ENCODE assay signal across 8 cellular contexts in the genomic region with DNA sequence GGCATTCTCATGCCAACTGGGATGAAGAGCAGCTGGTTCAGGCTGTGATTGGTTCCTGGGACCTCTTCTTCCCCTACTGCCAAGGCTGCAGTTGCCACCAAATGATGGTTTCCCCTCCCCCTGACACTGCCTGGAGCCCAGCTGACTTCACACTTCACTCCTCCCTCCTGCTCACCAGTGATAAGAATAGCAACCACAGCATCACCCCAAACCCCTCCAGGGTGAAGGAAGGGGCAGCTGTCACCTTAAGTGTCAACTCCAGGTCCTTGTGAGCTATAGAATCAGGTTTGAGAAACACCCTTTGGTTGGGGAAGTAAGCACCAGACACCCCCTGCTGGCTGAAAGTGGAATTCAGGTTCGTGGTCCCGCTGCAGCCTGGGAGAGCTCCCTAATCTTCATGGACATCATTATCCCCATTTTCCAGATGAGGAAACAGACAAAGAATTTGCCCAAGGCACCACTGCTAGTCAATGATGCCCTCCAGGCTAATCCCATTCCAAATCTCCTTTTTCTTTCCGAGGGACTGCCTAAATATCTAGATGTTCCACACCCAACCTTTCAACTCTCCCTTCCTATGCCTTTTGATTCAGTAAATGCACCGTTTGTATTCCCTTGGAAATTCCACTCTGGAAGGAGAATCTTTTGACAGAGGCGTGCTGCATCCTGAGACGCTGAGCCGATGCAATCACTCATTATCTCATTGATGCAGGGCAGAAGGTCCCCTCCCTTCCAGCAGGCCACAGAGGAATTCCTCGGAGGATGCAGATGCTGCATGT. TPM values are rescaled to one million over a fixed set of nuclear protein-coding genes. Genes with fewer than 3 reads are reported as not detected.
DNase-seq lines count a peak whose midpoint lies in the region; ATAC-seq and TF ChIP-seq lines count a peak whose summit lies in the region.

No MANE protein-coding gene starts in this region.

- H3K79me1 ChIP-seq in neuronal stem cell (ENCODE audit: low read depth, low read length) = no peaks in the 10 kb centered on the region

- no peak overlapping the region for H3K9ac ChIP-seq in neuronal stem cell (ENCODE audit: low read depth, low read length, poor library complexity)

- H3K4ac ChIP-seq in neuronal stem cell (ENCODE audit: low read length) = no peak overlapping the region

- no peak overlapping the region for H4K8ac ChIP-seq in neuronal stem cell (ENCODE audit: low read depth, low read length)

- no peak overlapping the region for H3K23ac ChIP-seq in neuronal stem cell (ENCODE audit: low read depth, low read length, poor library complexity)

- H4K91ac ChIP-seq in neuronal stem cell (ENCODE audit: low read depth, low read length, poor library complexity) = no peak overlapping the region

- no CpG with 5 or more reads among the region's 8 CpGs for WGBS in neuronal stem cell (ENCODE audit: extremely low coverage in 2 of 2, insufficient read length in 2 of 2, insufficient replicate concordance in 1 of 2), 2 donors

- DNase-seq in SKM-1 (lab: John Stamatoyannopoulos, UW; ENCODE audit: unreplicated experiment) = peak; percentile 28
- no peak for DNase-seq in SKM-1 treated with dmso at 0.1 percent for 144 hours (lab: John Stamatoyannopoulos, UW; ENCODE audit: unreplicated experiment)
- DNase-seq in NCI-H345 treated with DMSO at 0.1 percent for 48 hours (lab: John Stamatoyannopoulos, UW; ENCODE audit: unreplicated experiment) = peak; percentile 73
- peak; percentile 29 for DNase-seq in activated T-cell treated with anti-CD3 and anti-CD28 coated beads for 1 hour (ENCODE audit: low read depth)
- DNase-seq in fibroblast of peridontal ligament (ENCODE audit: extremely low read depth) = peak; percentile 16
- peak; percentile 62 for DNase-seq in neuronal stem cell (ENCODE audit: low spot score)
- no peak for DNase-seq in type B pancreatic cell (ENCODE audit: extremely low spot score, unreplicated experiment)

- peak; percentile 82 for TF ChIP-seq CTCF in type B pancreatic cell (conservative IDR thresholded peaks at IDR 0.05)

- H3K4me2 ChIP-seq in neuronal stem cell (ENCODE audit: insufficient read depth, low read length, poor library complexity, severe bottlenecking) = no peak overlapping the region

- H3K14ac ChIP-seq in neuronal stem cell (ENCODE audit: low read length) = no peak overlapping the region

- no peak for ATAC-seq in HG03196 (IDR thresholded peaks at IDR 0.05; ENCODE audit: unreplicated experiment)

- H3K27ac Mint-ChIP-seq in type B pancreatic cell = peak overlapping the region; percentile 34

- no peaks in the 10 kb centered on the region for H3K9me3 Mint-ChIP-seq in type B pancreatic cell

- no peak overlapping the region for H3K4me3 Mint-ChIP-seq in type B pancreatic cell

- peak overlapping the region in 1 of 2 donors; percentile 42 for H3K4me3 ChIP-seq in neuronal stem cell (ENCODE audit: low read length in 2 of 2)

- H3K36me3 Mint-ChIP-seq in type B pancreatic cell = no peaks in the 10 kb centered on the region

- H3K4me1 ChIP-seq in neuronal stem cell (ENCODE audit: control insufficient read depth in 2 of 2, insufficient read depth in 1 of 2, low read depth in 1 of 2, low read length in 2 of 2) = peaks cover 0 to 3% of the 10 kb centered on the region in 2 donors

- no peak overlapping the region for H2AK5ac ChIP-seq in neuronal stem cell (ENCODE audit: low read depth, low read length)

- H3K18ac ChIP-seq in neuronal stem cell (ENCODE audit: low read length) = no peak overlapping the region

- H3K27me3 Mint-ChIP-seq in type B pancreatic cell = peaks cover 26% of the 10 kb centered on the region

- H2BK15ac ChIP-seq in neuronal stem cell (ENCODE audit: low read length) = no peak overlapping the region

- H2BK5ac ChIP-seq in neuronal stem cell (ENCODE audit: low read length) = no peak overlapping the region

- H3K36me3 ChIP-seq in neuronal stem cell (replicated peaks in 1 of 2; ENCODE audit: control insufficient read depth in 2 of 2, insufficient read depth in 2 of 2, low read length in 2 of 2) = no peaks in the 10 kb centered on the region

- peaks cover 0 to 4% (median 0%) of the 10 kb centered on the region in 3 experiments for H3K27me3 ChIP-seq in neuronal stem cell (ENCODE audit: control insufficient read depth in 3 of 3, insufficient read depth in 3 of 3, low read depth in 1 of 3, low read length in 3 of 3)

- peaks cover 21% of the 10 kb centered on the region for H3K4me1 Mint-ChIP-seq in type B pancreatic cell (ENCODE audit: unreplicated experiment)

- no peaks in the 10 kb centered on the region for H3K9me3 ChIP-seq in neuronal stem cell (replicated peaks in 1 of 2; ENCODE audit: control insufficient read depth in 2 of 2, insufficient read depth in 1 of 2, low read depth in 1 of 2, low read length in 2 of 2)

- H3K27ac ChIP-seq in neuronal stem cell (replicated peaks; ENCODE audit: low read length) = no peak overlapping the region

- no peak overlapping the region for H2BK12ac ChIP-seq in neuronal stem cell (ENCODE audit: low read length)

- H2AFZ ChIP-seq in neuronal stem cell (ENCODE audit: low read length) = no peak overlapping the region

- no peak overlapping the region for H2BK120ac ChIP-seq in neuronal stem cell (ENCODE audit: low read depth, low read length)

RNA-seq across cellular contexts. Expression of gene UQCRFS1, which starts 50.5 kb away (rescaled TPM):
- polyA plus RNA-seq in neuronal stem cell (2013, experiment 1 of 2) = 33.9 TPM
- 34.8 TPM for polyA plus RNA-seq in neuronal stem cell (2013, experiment 2 of 2)
- total RNA-seq in type B pancreatic cell (ENCODE audit: low replicate concordance) = 43.0 and 47.4 TPM in 2 replicates

Comparison
In these comparisons a context has a peak if more than half of its experiments do, and no peak if none do; other contexts are left out.
1. DNase-seq: peak in SKM-1 (single experiment), NCI-H345 treated with DMSO at 0.1 percent for 48 hours (single experiment), activated T-cell treated with anti-CD3 and anti-CD28 coated beads for 1 hour (single experiment), fibroblast of peridontal ligament (single experiment) and neuronal stem cell (single experiment); none in SKM-1 treated with dmso at 0.1 percent for 144 hours (single experiment) and type B pancreatic cell (single experiment).